Comparison of ENCODE assay signal across 1 cellular context in genomic region chr6:41073203-41073967, GRCh38.
TF ChIP-seq lines count a peak whose summit lies in the region.

No MANE protein-coding gene starts in this region.

TF ChIP-seq in K562, 482 proteins besides CTCF, POLR2A, EP300 and RAD21 (continued from another document and continues in another):
- peak; percentile 69; the same call in 1 of the 2 replicates for TF ChIP-seq ZNF431 (CRISPR knock-in tag; IDR thresholded peaks at IDR 0.05)
- TF ChIP-seq ZNF407 (IDR thresholded peaks at IDR 0.05; ENCODE audit: low read depth): no peak
- TF ChIP-seq EZH2 (IDR thresholded peaks at IDR 0.05; ENCODE audit: borderline replicate concordance, low read depth, low read length): no peak
- TF ChIP-seq ZNF184 (CRISPR knock-in tag; IDR thresholded peaks at IDR 0.05): no peak
- TF ChIP-seq MCM5 (IDR thresholded peaks at IDR 0.05; ENCODE audit: low read depth): no peak
- peak; percentile 100 for TF ChIP-seq CHD1 (IDR thresholded peaks at IDR 0.05; ENCODE audit: low read length)
- TF ChIP-seq NR4A1 (CRISPR knock-in tag; IDR thresholded peaks at IDR 0.05): no peak
- 0 out of 2 replicates have a peak, but pooled peaks have one; percentile 16 for TF ChIP-seq NR4A1 (tag; IDR thresholded peaks at IDR 0.05)
- no peak for TF ChIP-seq ELK1 (CRISPR knock-in tag; IDR thresholded peaks at IDR 0.05)
- peak; percentile 73; the same call in 1 of the 2 replicates for TF ChIP-seq POLR2AphosphoS2 (IDR thresholded peaks at IDR 0.05; ENCODE audit: low read length)
- TF ChIP-seq TEAD4 (IDR thresholded peaks at IDR 0.05; ENCODE audit: low read length): peak; percentile 43; the same call in 1 of the 2 replicates
- no peak for TF ChIP-seq TEAD4 (CRISPR knock-in tag; IDR thresholded peaks at IDR 0.05; ENCODE audit: borderline replicate concordance)
- no peak for TF ChIP-seq ATF3 (IDR thresholded peaks at IDR 0.05)
- TF ChIP-seq ATF3 (CRISPR knock-in tag; conservative IDR thresholded peaks at IDR 0.05): no peak
- peak; percentile 21; the same call in 1 of the 2 replicates for TF ChIP-seq SOX6 (IDR thresholded peaks at IDR 0.05)
- TF ChIP-seq PHB (CRISPR knock-in tag; IDR thresholded peaks at IDR 0.05): 0 out of 2 replicates have a peak, but pooled peaks have one; percentile 19
- no peak for TF ChIP-seq TRIM25 (IDR thresholded peaks at IDR 0.05; ENCODE audit: borderline replicate concordance)
- TF ChIP-seq ZNF778 (CRISPR knock-in tag; IDR thresholded peaks at IDR 0.05): no peak
- no peak for TF ChIP-seq HDAC2 (IDR thresholded peaks at IDR 0.05)
- no peak for TF ChIP-seq ETS2 (tag; IDR thresholded peaks at IDR 0.05; ENCODE audit: borderline replicate concordance, poor library complexity, severe bottlenecking)
- no peak for TF ChIP-seq ZNF764 (CRISPR knock-in tag; IDR thresholded peaks at IDR 0.05; ENCODE audit: low read depth)
- TF ChIP-seq ATF6 (CRISPR knock-in tag; IDR thresholded peaks at IDR 0.05): no peak
- TF ChIP-seq CHCHD3 (CRISPR knock-in tag; IDR thresholded peaks at IDR 0.05): 0 out of 2 replicates have a peak, but pooled peaks have one; percentile 6
- no peak for TF ChIP-seq HDAC6 (IDR thresholded peaks at IDR 0.05; ENCODE audit: low read depth, low read length)
- 0 out of 4 replicates have a peak, but pooled peaks have one; percentile 14 to 17 for TF ChIP-seq SRF (CRISPR knock-in tag; IDR thresholded peaks at IDR 0.05)
- TF ChIP-seq MAFG (tag; conservative IDR thresholded peaks at IDR 0.05): no peak
- TF ChIP-seq BDP1 (IDR thresholded peaks at IDR 0.05; ENCODE audit: insufficient read depth, insufficient read length): no peak
- no peak for TF ChIP-seq DNMT1 (IDR thresholded peaks at IDR 0.05)
- TF ChIP-seq PTRF (tag; IDR thresholded peaks at IDR 0.05): no peak
- peak; percentile 65 for TF ChIP-seq L3MBTL2 (IDR thresholded peaks at IDR 0.05)
- peak; percentile 94 for TF ChIP-seq POLR2G (IDR thresholded peaks at IDR 0.05; ENCODE audit: low read depth, low read length)
- TF ChIP-seq MYBL2 (IDR thresholded peaks at IDR 0.05; ENCODE audit: low read depth): no peak
- no peak for TF ChIP-seq MYBL2 (CRISPR knock-in tag; IDR thresholded peaks at IDR 0.05; ENCODE audit: borderline replicate concordance)
- no peak for TF ChIP-seq MAFK (IDR thresholded peaks at IDR 0.05; ENCODE audit: low read length)
- no peak for TF ChIP-seq IRF1 (CRISPR knock-in tag; IDR thresholded peaks at IDR 0.05; ENCODE audit: borderline replicate concordance)
- TF ChIP-seq DMBX1 (CRISPR knock-in tag; IDR thresholded peaks at IDR 0.05; ENCODE audit: borderline replicate concordance): 0 out of 2 replicates have a peak, but pooled peaks have one; percentile 59
- no peak for TF ChIP-seq PREB (CRISPR knock-in tag; IDR thresholded peaks at IDR 0.05)
- no peak for TF ChIP-seq ZNF57 (CRISPR knock-in tag; IDR thresholded peaks at IDR 0.05)
- no peak for TF ChIP-seq NCOR1 (IDR thresholded peaks at IDR 0.05)
- TF ChIP-seq ID3 (CRISPR knock-in tag; IDR thresholded peaks at IDR 0.05): no peak
- TF ChIP-seq ID3 (tag; IDR thresholded peaks at IDR 0.05): peak; percentile 74; the same call in 1 of the 2 replicates
- TF ChIP-seq CBX1 (IDR thresholded peaks at IDR 0.05; ENCODE audit: low read depth): peak; percentile 82; the same call in 1 of the 2 replicates
- no peak; the same call in 1 of the 2 replicates for TF ChIP-seq JUN (IDR thresholded peaks at IDR 0.05; ENCODE audit: borderline replicate concordance, low read depth, low read length)
- no peak for TF ChIP-seq JUN (CRISPR knock-in tag; IDR thresholded peaks at IDR 0.05; ENCODE audit: borderline replicate concordance)
- TF ChIP-seq FOXJ2 (tag; IDR thresholded peaks at IDR 0.05): no peak
- peak; percentile 89 for TF ChIP-seq RBFOX2 (IDR thresholded peaks at IDR 0.05; ENCODE audit: low read depth, low read length)
- TF ChIP-seq THAP7 (CRISPR knock-in tag; IDR thresholded peaks at IDR 0.05): 0 out of 2 replicates have a peak, but pooled peaks have one; percentile 77
- no peak for TF ChIP-seq HSF4 (CRISPR knock-in tag; IDR thresholded peaks at IDR 0.05; ENCODE audit: borderline replicate concordance)
- no peak for TF ChIP-seq BCL6 (CRISPR knock-in tag; IDR thresholded peaks at IDR 0.05)
- 0 out of 2 replicates have a peak, but pooled peaks have one; percentile 34 for TF ChIP-seq TRIM28 (IDR thresholded peaks at IDR 0.05)
- TF ChIP-seq U2AF1 (optimal IDR thresholded peaks at IDR 0.05; ENCODE audit: low read depth, low read length): peak; percentile 67
